Comparison of ENCODE assay signal across 7 cellular contexts in the genomic region with DNA sequence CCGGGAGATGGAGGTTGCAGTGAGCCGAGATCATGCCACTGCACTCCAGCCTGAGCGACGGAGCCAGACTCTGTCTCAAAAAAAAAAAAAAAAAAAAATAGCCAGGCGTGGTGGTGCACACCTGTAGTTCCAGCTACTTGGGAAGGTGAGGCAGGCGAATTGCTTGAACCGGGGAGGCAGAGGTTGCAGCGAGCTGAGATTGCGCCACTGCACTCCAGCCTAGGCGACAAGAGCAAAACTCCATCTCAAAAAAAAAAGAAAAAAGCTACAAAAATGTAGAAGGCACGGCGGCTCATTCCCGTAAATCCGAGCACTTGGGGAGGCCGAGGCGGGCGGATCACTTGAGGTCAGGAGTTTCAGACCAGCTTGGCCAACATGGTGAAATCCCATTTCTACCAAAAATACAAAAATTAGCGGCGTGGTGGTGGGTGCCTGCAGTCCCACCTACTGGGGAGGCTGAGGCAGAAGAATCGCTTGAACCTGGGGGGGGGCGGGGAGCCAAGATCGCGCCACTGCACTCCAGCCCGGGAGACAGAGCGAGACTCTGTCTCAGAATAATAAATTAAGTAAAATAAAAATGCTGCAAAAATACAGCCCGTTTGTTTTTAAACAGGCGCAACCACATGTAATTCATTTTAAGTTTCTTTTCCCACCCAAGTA. TPM values are rescaled to one million over a fixed set of nuclear protein-coding genes. Genes with fewer than 3 reads are reported as not detected.
DNase-seq lines count a peak whose midpoint lies in the region; ATAC-seq and TF ChIP-seq lines count a peak whose summit lies in the region.
"Not testable (repeated sequence)": the region's sequence is repeated elsewhere in the genome, so short reads cannot be mapped to it uniquely, and the experiment has no call there.
"Had no signal": no experiment of that assay in that cellular context is flagged by ENCODE, and none has a peak within 500 bp of the region (broad histone marks: within the 10 kb centered on the region; RNA-seq: fewer than 3 reads in every experiment).

No MANE protein-coding gene starts in this region.

- BruUV-seq in IMR-90 (replicated peaks; lab: Mats Ljungman, UMichigan), result not testable (repeated sequence)

- H4K5ac ChIP-seq in IMR-90 (ENCODE audit: low read depth, low read length), result not testable (repeated sequence)

- peaks cover 34% of the 10 kb centered on the region for H3K4me1 ChIP-seq in ACC112 (ENCODE audit: control insufficient read depth, insufficient read depth, low read length, unreplicated experiment)
- not testable (repeated sequence) for H3K4me1 ChIP-seq in IMR-90 (ENCODE audit: control insufficient read depth, insufficient read depth, low read length)
- peaks cover 50% of the 10 kb centered on the region for H3K4me1 ChIP-seq in ectodermal cell (ENCODE audit: control insufficient read depth, insufficient read depth, low read length)

- not testable (repeated sequence) for H3K9me3 Mint-ChIP-seq in activated CD8-positive, alpha-beta T cell treated with anti-CD3 and anti-CD28 coated beads, Interleukin-2, amount 10 ng/mL, durations not matched to agents 7 days and 5 days (ENCODE audit: insufficient read depth)

- H3K79me1 ChIP-seq in IMR-90 (ENCODE audit: low read depth in 1 of 2, low read length in 2 of 2), result peaks cover 12 to 55% of the 10 kb centered on the region in 2 experiments; a peak in 3 of 4 replicates

- H3K27ac ChIP-seq in ACC112 (ENCODE audit: low read depth, low read length), result peak overlapping the region; percentile 88
- H3K27ac ChIP-seq in IMR-90 (ENCODE audit: insufficient read depth, low read length), result peak overlapping the region; percentile 91
- peak overlapping the region; percentile 91 for H3K27ac ChIP-seq in ectodermal cell (ENCODE audit: insufficient read depth, low read depth, low read length, poor library complexity, severe bottlenecking)
- H3K27ac ChIP-seq in layer of hippocampus (ENCODE audit: low read depth, low read length), result peak overlapping the region; percentile 97

- peak overlapping the region; percentile 41; the same call in 1 of the 2 replicates for H3K14ac ChIP-seq in IMR-90 (replicated peaks; ENCODE audit: low read depth, low read length)

- not testable (repeated sequence) for H2AK5ac ChIP-seq in IMR-90 (ENCODE audit: low read depth, low read length)

- peaks cover 15% of the 10 kb centered on the region; the same call in 1 of the 2 replicates for H3K36me3 ChIP-seq in ACC112 (ENCODE audit: insufficient read depth, low read length)
- H3K36me3 ChIP-seq in IMR-90 (ENCODE audit: control insufficient read depth, insufficient read depth, low read length), result peaks cover 19% of the 10 kb centered on the region
- not testable (repeated sequence) for H3K36me3 ChIP-seq in ectodermal cell (ENCODE audit: control insufficient read depth, insufficient read depth, low read length)

- peak overlapping the region; percentile 21 for H2AFZ ChIP-seq in ACC112 (ENCODE audit: low read length, unreplicated experiment)
- not testable (repeated sequence) for H2AFZ ChIP-seq in IMR-90 (replicated peaks; ENCODE audit: low read length, poor library complexity)

- H4K91ac ChIP-seq in IMR-90 (ENCODE audit: insufficient read depth, low read depth, low read length), result peak overlapping the region; percentile 5; the same call in 1 of the 2 replicates

- TF ChIP-seq POLR2A in IMR-90 (IDR thresholded peaks at IDR 0.05; ENCODE audit: low read depth, low read length), result not testable (repeated sequence)

- CTCF ChIA-PET in IMR-90 (lab: Yijun Ruan, JAX), result interaction anchor here (0.7 kb wide), 1 partner anchor 202 kb away, joined by 3 read pairs; no protein-coding TSS in a partner anchor
- CTCF ChIA-PET in activated CD8-positive, alpha-beta T cell treated with anti-CD3 and anti-CD28 coated beads, Interleukin-2, amount 10 ng/mL, durations not matched to agents 7 days and 5 days (lab: Charles Lee), result interaction anchor here (0.8 to 5.0 kb wide), 8 partner anchors 12 to 172 kb away, joined by 3 to 32 read pairs (median 4); partner anchors contain the start of genes CYSRT1, MAN1B1, NELFB and RNF208

- not testable (repeated sequence) for H3K18ac ChIP-seq in IMR-90 (ENCODE audit: low read depth, low read length)

- H2BK5ac ChIP-seq in IMR-90 (ENCODE audit: low read depth, low read length, poor library complexity, severe bottlenecking), result peak overlapping the region; percentile 81

- peak overlapping the region; percentile 91 for H3K4me3 ChIP-seq in ACC112 (ENCODE audit: low read depth, low read length)
- H3K4me3 ChIP-seq in IMR-90 (ENCODE audit: insufficient read depth, low read depth, low read length), result peak overlapping the region; percentile 59
- H3K4me3 ChIP-seq in ectodermal cell (ENCODE audit: insufficient read depth, low read depth, low read length), result peak overlapping the region; percentile 81

- H4K20me1 ChIP-seq in IMR-90 (ENCODE audit: insufficient read depth, low read length), result peaks cover 38% of the 10 kb centered on the region

- not testable (repeated sequence) for ATAC-seq in IMR-90 (ENCODE audit: low read depth); activated CD8-positive, alpha-beta T cell treated with anti-CD3 and anti-CD28 coated beads, Interleukin-2, amount 10 ng/mL, durations not matched to agents 7 days and 5 days

- peaks cover 40% of the 10 kb centered on the region for H3K4me1 Mint-ChIP-seq in activated CD8-positive, alpha-beta T cell treated with anti-CD3 and anti-CD28 coated beads, Interleukin-2, amount 10 ng/mL, durations not matched to agents 7 days and 5 days (ENCODE audit: low read depth)

- peak overlapping the region; percentile 91 for H3K4me2 ChIP-seq in IMR-90 (ENCODE audit: low read depth, low read length)

- dilution Hi-C loops in IMR-90 (cut with HindIII; ENCODE audit: low sequenced_read_pairs, unreplicated experiment), result not testable (repeated sequence)

- not testable (repeated sequence) for TF ChIP-seq CTCF in IMR-90 (conservative IDR thresholded peaks at IDR 0.05; ENCODE audit: low read depth, low read length)

- not testable (repeated sequence) for H2BK120ac ChIP-seq in IMR-90 (ENCODE audit: low read depth, low read length)

- not testable (repeated sequence) for H2BK20ac ChIP-seq in IMR-90 (ENCODE audit: low read depth, low read length)

- peak overlapping the region; percentile 71 for H3K9ac ChIP-seq in IMR-90 (ENCODE audit: low read depth, low read length)

- in situ Hi-C loops in IMR-90 (cut with MboI; ENCODE audit: low sequenced_read_pairs), result not testable (repeated sequence)

- H2AK9ac ChIP-seq in IMR-90 (replicated peaks; ENCODE audit: low read depth, low read length, poor library complexity), result not testable (repeated sequence)

- POLR2A ChIA-PET in IMR-90 (lab: Charles Lee; ENCODE audit: unreplicated experiment), result not testable (repeated sequence)
- POLR2A ChIA-PET in activated CD8-positive, alpha-beta T cell treated with anti-CD3 and anti-CD28 coated beads, Interleukin-2, amount 10 ng/mL, durations not matched to agents 7 days and 5 days (lab: Charles Lee), result interaction anchor here (0.6 to 3.8 kb wide), 18 partner anchors 15 to 358 kb away, joined by 3 to 87 read pairs (median 6); partner anchors contain the start of genes CYSRT1, LRRC26, MAN1B1 and NELFB

- not testable (repeated sequence) for H3K27me3 ChIP-seq in ACC112 (ENCODE audit: insufficient read depth, low read length); IMR-90 (ENCODE audit: control insufficient read depth, insufficient read depth, low read length); ectodermal cell (ENCODE audit: control insufficient read depth, insufficient read depth, low read length, poor library complexity, severe bottlenecking); layer of hippocampus (ENCODE audit: control insufficient read depth, insufficient read depth, low read length)

- H3K79me2 ChIP-seq in ACC112 (ENCODE audit: control insufficient read depth, insufficient read depth, low read length, unreplicated experiment), result peaks cover 41% of the 10 kb centered on the region

- H3K56ac ChIP-seq in IMR-90 (ENCODE audit: extremely low read depth, insufficient read depth, low read length), result 0 out of 2 replicates have a peak overlapping the region, but pooled peaks have one; percentile 77

- not testable (repeated sequence) for H3K27me3 Mint-ChIP-seq in activated CD8-positive, alpha-beta T cell treated with anti-CD3 and anti-CD28 coated beads, Interleukin-2, amount 10 ng/mL, durations not matched to agents 7 days and 5 days (ENCODE audit: low read depth)

- not testable (repeated sequence) for H2BK15ac ChIP-seq in IMR-90 (ENCODE audit: low read depth, low read length)

- H3K4me3 Mint-ChIP-seq in activated CD8-positive, alpha-beta T cell treated with anti-CD3 and anti-CD28 coated beads, Interleukin-2, amount 10 ng/mL, durations not matched to agents 7 days and 5 days, result peak overlapping the region; percentile 72

- WGBS in IMR-90 (ENCODE audit: extremely low coverage in 2 of 2, insufficient read length in 1 of 2), 2 experiments, result no CpG with 5 or more reads among the region's 27 CpGs
- 64 to 65% methylated on average over 27 of the region's 27 CpGs for WGBS in ectodermal cell, 2 experiments

- not testable (repeated sequence) for H3K9me1 ChIP-seq in IMR-90 (ENCODE audit: insufficient read depth, low read length)

- intact Hi-C loops in IMR-90 (cut with micrococcal nuclease), result not testable (repeated sequence)

- not testable (repeated sequence) for DNase-seq in IMR-90; activated CD8-positive, alpha-beta T cell treated with anti-CD3 and anti-CD28 coated beads, Interleukin-2, amount 10 ng/mL, durations not matched to agents 7 days and 5 days
- DNase-seq in renal cortical epithelial cell (ENCODE audit: low read depth), result peak; percentile 27

- TF ChIP-seq RAD21 in IMR-90 (IDR thresholded peaks at IDR 0.05; ENCODE audit: low read length), result not testable (repeated sequence)

- not testable (repeated sequence) for H3K4ac ChIP-seq in IMR-90 (ENCODE audit: low read depth, low read length)

- not testable (repeated sequence) for H3K9me3 ChIP-seq in IMR-90 (ENCODE audit: control insufficient read depth, insufficient read depth, low read length); ectodermal cell (ENCODE audit: control insufficient read depth, low read length)

- H4K8ac ChIP-seq in IMR-90 (ENCODE audit: low read depth in 2 of 2, low read length in 2 of 2), result peak overlapping the region; percentile 36 to 77; a peak in 2 of 4 replicates

- H3K27ac Mint-ChIP-seq in activated CD8-positive, alpha-beta T cell treated with anti-CD3 and anti-CD28 coated beads, Interleukin-2, amount 10 ng/mL, durations not matched to agents 7 days and 5 days, result peak overlapping the region; percentile 68

- H3K36me3 Mint-ChIP-seq in activated CD8-positive, alpha-beta T cell treated with anti-CD3 and anti-CD28 coated beads, Interleukin-2, amount 10 ng/mL, durations not matched to agents 7 days and 5 days (ENCODE audit: low read depth), result peaks cover 31% of the 10 kb centered on the region

- peak overlapping the region; percentile 94; the same call in 1 of the 2 replicates for H3K23ac ChIP-seq in IMR-90 (ENCODE audit: low read depth, low read length)

RNA-seq across cellular contexts. Expression of gene TUBB4B, which starts 1.4 kb away (rescaled TPM):
- total RNA-seq in IMR-90 (2012; rRNA removed), result 236 and 237 TPM in 2 replicates
- 529 and 613 TPM in 2 replicates for polyA plus RNA-seq in IMR-90 (2012; rRNA removed)
- 396 and 719 TPM in 2 replicates for polyA plus RNA-seq in IMR-90 (2012; cell fraction: cytosol; rRNA removed)
- polyA plus RNA-seq in IMR-90 (2012; cell fraction: nucleus; rRNA removed; ENCODE audit: low replicate concordance), result 295 and 529 TPM in 2 replicates
- 100 to 1,000 TPM; 417 to 432 TPM for total RNA-seq in activated CD8-positive, alpha-beta T cell treated with anti-CD3 and anti-CD28 coated beads, Interleukin-2, amount 10 ng/mL, durations not matched to agents 7 days and 5 days
- 375 TPM for polyA plus RNA-seq in ectodermal cell (2013, experiment 1 of 4)
- 339 TPM for polyA plus RNA-seq in ectodermal cell (2013, experiment 2 of 4)
- 283 TPM for polyA plus RNA-seq in ectodermal cell (2013, experiment 3 of 4)
- polyA plus RNA-seq in ectodermal cell (2013, experiment 4 of 4), result 290 TPM
- total RNA-seq in renal cortical epithelial cell, result 153 and 288 TPM in 2 replicates

RNA-seq across cellular contexts. Expression of gene SLC34A3, which starts 9.0 kb away (rescaled TPM):
- total RNA-seq in IMR-90 (2012; rRNA removed), result not detected in 2 replicates
- polyA plus RNA-seq in IMR-90 (2012; rRNA removed), result not detected in 2 replicates
- polyA plus RNA-seq in IMR-90 (2012; cell fraction: cytosol; rRNA removed), result not detected in 2 replicates
- polyA plus RNA-seq in IMR-90 (2012; cell fraction: nucleus; rRNA removed; ENCODE audit: low replicate concordance), result 0.09 TPM in 1 of 2 replicates, not detected in the other
- not detected for total RNA-seq in activated CD8-positive, alpha-beta T cell treated with anti-CD3 and anti-CD28 coated beads, Interleukin-2, amount 10 ng/mL, durations not matched to agents 7 days and 5 days
- not detected for polyA plus RNA-seq in ectodermal cell (2013, experiment 1 of 4)
- polyA plus RNA-seq in ectodermal cell (2013, experiment 2 of 4), result not detected
- not detected for polyA plus RNA-seq in ectodermal cell (2013, experiment 3 of 4)
- polyA plus RNA-seq in ectodermal cell (2013, experiment 4 of 4), result not detected
- total RNA-seq in renal cortical epithelial cell, result not detected in 2 replicates
- total RNA-seq: mucosa of descending colon had no signal

RNA-seq across cellular contexts. Expression of gene STPG3, which starts 11.4 kb away (rescaled TPM):
- total RNA-seq in IMR-90 (2012; rRNA removed) (not detected in 2 replicates), renal cortical epithelial cell (not detected in 2 replicates)
- not detected in 2 replicates for polyA plus RNA-seq in IMR-90 (2012; rRNA removed)
- not detected in 2 replicates for polyA plus RNA-seq in IMR-90 (2012; cell fraction: cytosol; rRNA removed)
- 0.09 TPM in 1 of 2 replicates, not detected in the other for polyA plus RNA-seq in IMR-90 (2012; cell fraction: nucleus; rRNA removed; ENCODE audit: low replicate concordance)
- not detected for total RNA-seq in activated CD8-positive, alpha-beta T cell treated with anti-CD3 and anti-CD28 coated beads, Interleukin-2, amount 10 ng/mL, durations not matched to agents 7 days and 5 days
- polyA plus RNA-seq in ectodermal cell (2013, experiment 1 of 4), result not detected
- not detected for polyA plus RNA-seq in ectodermal cell (2013, experiment 2 of 4)
- not detected for polyA plus RNA-seq in ectodermal cell (2013, experiment 3 of 4)
- not detected for polyA plus RNA-seq in ectodermal cell (2013, experiment 4 of 4)
- total RNA-seq: mucosa of descending colon had no signal

RNA-seq across cellular contexts. Expression of gene RNF224, which starts 12.4 kb away (rescaled TPM):
- total RNA-seq in IMR-90 (2012; rRNA removed) (not detected in 2 replicates), renal cortical epithelial cell (0.15 and 0.52 TPM in 2 replicates)
- not detected in 2 replicates for polyA plus RNA-seq in IMR-90 (2012; rRNA removed)
- polyA plus RNA-seq in IMR-90 (2012; cell fraction: cytosol; rRNA removed), result not detected in 2 replicates
- 0.12 TPM in 1 of 2 replicates, not detected in the other for polyA plus RNA-seq in IMR-90 (2012; cell fraction: nucleus; rRNA removed; ENCODE audit: low replicate concordance)
- total RNA-seq in activated CD8-positive, alpha-beta T cell treated with anti-CD3 and anti-CD28 coated beads, Interleukin-2, amount 10 ng/mL, durations not matched to agents 7 days and 5 days, result not detected
- not detected for polyA plus RNA-seq in ectodermal cell (2013, experiment 1 of 4)
- 0.11 TPM for polyA plus RNA-seq in ectodermal cell (2013, experiment 2 of 4)
- not detected for polyA plus RNA-seq in ectodermal cell (2013, experiment 3 of 4)
- not detected for polyA plus RNA-seq in ectodermal cell (2013, experiment 4 of 4)
- total RNA-seq: mucosa of descending colon had no signal

RNA-seq across cellular contexts. Expression of gene CYSRT1, which starts 14.7 kb away (rescaled TPM):
- total RNA-seq in IMR-90 (2012; rRNA removed) (0.18 TPM in 1 of 2 replicates, not detected in the other), renal cortical epithelial cell (0.20 and 0.87 TPM in 2 replicates)
- 0.84 and 0.93 TPM in 2 replicates for polyA plus RNA-seq in IMR-90 (2012; rRNA removed)
- 1.1 and 1.6 TPM in 2 replicates for polyA plus RNA-seq in IMR-90 (2012; cell fraction: cytosol; rRNA removed)
- 1.1 and 2.5 TPM in 2 replicates for polyA plus RNA-seq in IMR-90 (2012; cell fraction: nucleus; rRNA removed; ENCODE audit: low replicate concordance)
- under 1 TPM; 0.42 to 0.50 TPM for total RNA-seq in activated CD8-positive, alpha-beta T cell treated with anti-CD3 and anti-CD28 coated beads, Interleukin-2, amount 10 ng/mL, durations not matched to agents 7 days and 5 days
- 1.5 TPM for polyA plus RNA-seq in ectodermal cell (2013, experiment 1 of 4)
- polyA plus RNA-seq in ectodermal cell (2013, experiment 2 of 4), result 1.6 TPM
- polyA plus RNA-seq in ectodermal cell (2013, experiment 3 of 4), result 1.5 TPM
- 0.69 TPM for polyA plus RNA-seq in ectodermal cell (2013, experiment 4 of 4)
- total RNA-seq: mucosa of descending colon had no signal
